8 cellular contexts compared by ENCODE assay signal in genomic region chr2:113198790-113199612, GRCh38. TPM values are rescaled to one million over a fixed set of nuclear protein-coding genes. Genes with fewer than 3 reads are reported as not detected.
DNase-seq lines count a peak whose midpoint lies in the region; ATAC-seq and TF ChIP-seq lines count a peak whose summit lies in the region.

No MANE protein-coding gene starts in this region.

- H3K36me3 Mint-ChIP-seq in activated naive CD4-positive, alpha-beta T cell treated with anti-CD3 and anti-CD28 coated beads, Interleukin-2, amount 50 U/mL, for 72 hours: peaks cover 0 to 40% of the 10 kb centered on the region in 2 donors

- no peaks in the 10 kb centered on the region for H3K4me1 ChIP-seq in BE2C

- H3K27ac ChIP-seq in temporal lobe (ENCODE audit: low read depth, low read length): peak overlapping the region; percentile 5

- peak; percentile 74 for DNase-seq in BE2C
- peak; percentile 96 for DNase-seq in HT-29 (ENCODE audit: low spot score)
- peak; percentile 78 for DNase-seq in SK-MEL-5 (ENCODE audit: low read depth, low spot score)
- peak in 1 of 2 donors; percentile 82 for DNase-seq in activated naive CD4-positive, alpha-beta T cell treated with anti-CD3 and anti-CD28 coated beads, Interleukin-2, amount 50 U/mL, for 72 hours (ENCODE audit: low spot score in 2 of 2)
- peak; percentile 87 for DNase-seq in glomerular visceral epithelial cell (ENCODE audit: extremely low spot score)
- peak; percentile 72 for DNase-seq in omental fat pad (ENCODE audit: low spot score)

- ATAC-seq in GM19397 (IDR thresholded peaks at IDR 0.05; ENCODE audit: unreplicated experiment) (peak; percentile 72), omental fat pad (ENCODE audit: low FRiP score) (peak; percentile 94)
- ATAC-seq in activated naive CD4-positive, alpha-beta T cell treated with anti-CD3 and anti-CD28 coated beads, Interleukin-2, amount 50 U/mL, for 72 hours: peak; percentile 67 to 76

- no peak overlapping the region for H3K27ac Mint-ChIP-seq in activated naive CD4-positive, alpha-beta T cell treated with anti-CD3 and anti-CD28 coated beads, Interleukin-2, amount 50 U/mL, for 72 hours

- H3K27me3 ChIP-seq in BE2C: no peaks in the 10 kb centered on the region

- TF ChIP-seq CTCF in BE2C (IDR thresholded peaks at IDR 0.05; ENCODE audit: low read depth, low read length): peak; percentile 41
- TF ChIP-seq CTCF in omental fat pad (IDR thresholded peaks at IDR 0.05): peak in 2 of 3 donors; percentile 66 to 77

- H3K36me3 ChIP-seq in BE2C: no peaks in the 10 kb centered on the region

- peak overlapping the region; percentile 57 for H3K4me3 ChIP-seq in BE2C (ENCODE audit: low read depth, low read length)

- no peaks in the 10 kb centered on the region for H3K9me3 Mint-ChIP-seq in activated naive CD4-positive, alpha-beta T cell treated with anti-CD3 and anti-CD28 coated beads, Interleukin-2, amount 50 U/mL, for 72 hours

- in situ Hi-C loops in SK-MEL-5 (cut with HindIII; ENCODE audit: low pct_unique_long_range_greater_than_20kb, low sequenced_read_pairs): no loop called here

- H3K9me3 ChIP-seq in BE2C: no peaks in the 10 kb centered on the region

RNA-seq across cellular contexts. Expression of gene PSD4, which starts 25.2 kb away (rescaled TPM):
- 0.26 TPM for polyA plus RNA-seq in BE2C (2012; ENCODE audit: insufficient read depth, insufficient read length, low read depth)
- total RNA-seq in HT-29 (2014; rRNA removed; shearing (Covaris generic)): 85.5 and 90.1 TPM in 2 replicates
- 0.43 and 0.63 TPM in 2 replicates for total RNA-seq in SK-MEL-5 (2014; rRNA removed; shearing (Covaris generic))
- 0.33 and 0.54 TPM in 2 replicates for polyA plus RNA-seq in SK-MEL-5 (2015; cell fraction: cytosol; rRNA removed)
- polyA plus RNA-seq in SK-MEL-5 (2015; cell fraction: nucleus; rRNA removed): 0.53 and 1.0 TPM in 2 replicates
- 100 to 1,000 TPM; 137 to 305 TPM for total RNA-seq in activated naive CD4-positive, alpha-beta T cell treated with anti-CD3 and anti-CD28 coated beads, Interleukin-2, amount 50 U/mL, for 72 hours
- 10 to 100 TPM in 3 of 4 donors, 1 to 10 TPM in 1; 6.3 to 27.6 (median 13.1) TPM for total RNA-seq in omental fat pad
- total RNA-seq in temporal lobe: 3.0 TPM
